ENCODE assay signal across 10 cellular contexts in the genomic region with DNA sequence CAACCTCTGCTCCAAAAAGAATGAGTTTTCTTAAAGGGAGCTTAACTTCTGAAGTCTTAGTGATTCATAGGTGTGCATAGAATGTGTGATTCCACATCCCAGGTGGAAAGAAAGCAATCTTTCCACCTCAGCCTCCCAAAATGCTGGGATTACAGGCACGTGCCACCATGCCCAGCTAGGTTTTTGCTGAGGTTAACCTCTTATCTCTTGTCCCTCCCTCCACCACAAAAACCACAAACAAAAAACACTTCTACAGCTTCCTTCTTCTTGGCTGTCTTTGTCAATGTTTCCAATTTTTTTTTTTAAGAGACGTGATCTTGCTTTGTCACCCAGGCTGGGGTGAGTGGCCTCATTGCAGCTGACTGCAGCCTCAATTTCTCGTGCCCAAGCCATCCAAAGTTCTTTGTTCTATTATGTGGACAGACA. TPM values are rescaled to one million over a fixed set of nuclear protein-coding genes. Genes with fewer than 3 reads are reported as not detected.
DNase-seq lines count a peak whose midpoint lies in the region; ATAC-seq, FAIRE-seq and TF ChIP-seq lines count a peak whose summit lies in the region.
"Had no signal": no experiment of that assay in that cellular context is flagged by ENCODE, and none has a peak within 500 bp of the region (broad histone marks: within the 10 kb centered on the region; RNA-seq: fewer than 3 reads in every experiment).

No MANE protein-coding gene starts in this region.

- peak overlapping the region; percentile 13 for H3K27ac Mint-ChIP-seq in activated CD4-positive, alpha-beta memory T cell treated with anti-CD3 and anti-CD28 coated beads, Interleukin-2, amount 10 ng/mL, durations not matched to agents 7 days and 5 days
- H3K27ac Mint-ChIP-seq in osteocyte (ENCODE audit: unreplicated experiment), result no peak overlapping the region

- H3K79me2 ChIP-seq in DOHH2 (ENCODE audit: control insufficient read depth, low read length), result no peaks in the 10 kb centered on the region
- no peaks in the 10 kb centered on the region for H3K79me2 ChIP-seq in HepG2 (ENCODE audit: insufficient read depth, low read length)

- peaks cover 12% of the 10 kb centered on the region for H3K4me1 ChIP-seq in DOHH2 (ENCODE audit: control insufficient read depth, low read length)
- H3K4me1 ChIP-seq in HepG2 (ENCODE audit: insufficient read depth, low read length), result no peaks in the 10 kb centered on the region
- H3K4me1 ChIP-seq in suprapubic skin, result peaks cover 3% of the 10 kb centered on the region

- TF ChIP-seq EP300 in HepG2 (IDR thresholded peaks at IDR 0.05; ENCODE audit: low read depth in 2 of 2, low read length in 2 of 2) (no peak), HepG2 (CRISPR knock-in tag; IDR thresholded peaks at IDR 0.05; ENCODE audit: borderline replicate concordance) (no peak), suprapubic skin (IDR thresholded peaks at IDR 0.05) (no peak)

- H3K9me3 ChIP-seq in DOHH2 (ENCODE audit: control insufficient read depth, insufficient read depth, low read length) (no peaks in the 10 kb centered on the region), HepG2 (ENCODE audit: low read length) (no peaks in the 10 kb centered on the region), suprapubic skin (no peaks in the 10 kb centered on the region)

- no peaks in the 10 kb centered on the region for H3K9me2 ChIP-seq in DOHH2 (replicated peaks; ENCODE audit: control insufficient read depth, low read length)

- no TSS peak for BruUV-seq in HepG2 (replicated peaks; lab: Mats Ljungman, UMichigan)

- no peaks in the 10 kb centered on the region for H3K27me3 Mint-ChIP-seq in activated CD4-positive, alpha-beta memory T cell treated with anti-CD3 and anti-CD28 coated beads, Interleukin-2, amount 10 ng/mL, durations not matched to agents 7 days and 5 days
- no peaks in the 10 kb centered on the region for H3K27me3 Mint-ChIP-seq in osteocyte (ENCODE audit: unreplicated experiment)

- TF ChIP-seq POLR2A in NB4 (IDR thresholded peaks at IDR 0.05; ENCODE audit: extremely low read depth, insufficient read length) (no peak), HepG2 (IDR thresholded peaks at IDR 0.05; ENCODE audit: insufficient read depth in 1 of 2, low read depth in 2 of 2, low read length in 2 of 2) (no peak), suprapubic skin (IDR thresholded peaks at IDR 0.05) (no peak)

- no peak for TF ChIP-seq RAD21 in HepG2 (CRISPR knock-in tag; IDR thresholded peaks at IDR 0.05)

- H3K9me3 Mint-ChIP-seq in activated CD4-positive, alpha-beta memory T cell treated with anti-CD3 and anti-CD28 coated beads, Interleukin-2, amount 10 ng/mL, durations not matched to agents 7 days and 5 days, result no peaks in the 10 kb centered on the region
- H3K9me3 Mint-ChIP-seq in osteocyte (ENCODE audit: unreplicated experiment), result no peaks in the 10 kb centered on the region

- peaks cover 16% of the 10 kb centered on the region for H3K36me3 Mint-ChIP-seq in activated CD4-positive, alpha-beta memory T cell treated with anti-CD3 and anti-CD28 coated beads, Interleukin-2, amount 10 ng/mL, durations not matched to agents 7 days and 5 days (ENCODE audit: low read depth)
- peaks cover 14% of the 10 kb centered on the region for H3K36me3 Mint-ChIP-seq in osteocyte (ENCODE audit: unreplicated experiment)

- DNase-seq in NB4 (ENCODE audit: low read depth), result peak; percentile 94
- DNase-seq in activated CD4-positive, alpha-beta memory T cell treated with anti-CD3 and anti-CD28 coated beads, Interleukin-2, amount 10 ng/mL, durations not matched to agents 7 days and 5 days, result peak; percentile 30
- no peak for DNase-seq in HepG2 (ENCODE audit: low spot score)
- no peak for DNase-seq in osteocyte (ENCODE audit: extremely low spot score, unreplicated experiment)
- DNase-seq in suprapubic skin (ENCODE audit: low spot score in 2 of 2), result no peak
- no peak for DNase-seq in effector CD4-positive, alpha-beta T cell
- DNase-seq: NCI-H226 had no signal

- no peak overlapping the region for H3K4me3 ChIP-seq in DOHH2 (ENCODE audit: low read length)
- H3K4me3 ChIP-seq in NB4 (ENCODE audit: low read depth, low read length), result no peak overlapping the region
- no peak overlapping the region for H3K4me3 ChIP-seq in HepG2 (replicated peaks in 1 of 3; ENCODE audit: insufficient read depth in 1 of 3, low read depth in 2 of 3, low read length in 3 of 3)
- H3K4me3 ChIP-seq in suprapubic skin, result no peak overlapping the region

- no peaks in the 10 kb centered on the region for H3K27me3 ChIP-seq in DOHH2 (ENCODE audit: control insufficient read depth, low read length)
- no peaks in the 10 kb centered on the region for H3K27me3 ChIP-seq in HepG2 (ENCODE audit: control insufficient read depth in 1 of 2, insufficient read depth in 2 of 2, low read length in 2 of 2)
- no peaks in the 10 kb centered on the region for H3K27me3 ChIP-seq in suprapubic skin

- WGBS in HepG2 (ENCODE audit: low lambda C conversion rate), result 94% methylated on average over 3 of the region's 3 CpGs
- WGBS in suprapubic skin, result 54% methylated on average over 3 of the region's 3 CpGs

- H2AFZ ChIP-seq in HepG2 (ENCODE audit: low read length), result no peak overlapping the region

- FAIRE-seq in HepG2 (lab: Jason Lieb, UNC), result no peak
- FAIRE-seq: bronchial epithelial cell had no signal

- H4K20me1 ChIP-seq in DOHH2 (ENCODE audit: control insufficient read depth, insufficient read depth, low read depth, low read length) (no peaks in the 10 kb centered on the region), HepG2 (ENCODE audit: insufficient read depth, low read length) (no peaks in the 10 kb centered on the region)

- no peak overlapping the region for H3K27ac ChIP-seq in DOHH2 (ENCODE audit: low read depth, low read length)
- H3K27ac ChIP-seq in HepG2 (ENCODE audit: extremely low read length, insufficient read depth, low read length), result no peak overlapping the region
- no peak overlapping the region for H3K27ac ChIP-seq in suprapubic skin

- no peak for ATAC-seq in HepG2
- ATAC-seq in SK-N-SH treated with all-trans-retinoic acid at 6 μM for 48 hours, result no peak

- H3K4me2 ChIP-seq in DOHH2 (ENCODE audit: low read length) (peak overlapping the region; percentile 3; the same call in 1 of the 2 replicates), HepG2 (ENCODE audit: low read depth, low read length) (no peak overlapping the region)

- intact Hi-C loops in HepG2 (cut with micrococcal nuclease; ENCODE audit: unreplicated experiment), result no loop called here

- peaks cover 19% of the 10 kb centered on the region for H3K4me1 Mint-ChIP-seq in activated CD4-positive, alpha-beta memory T cell treated with anti-CD3 and anti-CD28 coated beads, Interleukin-2, amount 10 ng/mL, durations not matched to agents 7 days and 5 days
- no peaks in the 10 kb centered on the region for H3K4me1 Mint-ChIP-seq in osteocyte (ENCODE audit: unreplicated experiment)

- CTCF ChIA-PET in activated CD4-positive, alpha-beta memory T cell treated with anti-CD3 and anti-CD28 coated beads, Interleukin-2, amount 10 ng/mL, durations not matched to agents 7 days and 5 days (lab: Charles Lee), result interaction anchor here (0.9 to 1.4 kb wide), 2 partner anchors 9 to 16 kb away, joined by 3 to 8 read pairs; no protein-coding TSS in a partner anchor
- CTCF ChIA-PET in HepG2 (lab: Yijun Ruan, JAX; ENCODE audit: low intra/inter-chr PET ratio, low total read pairs), result no interaction called here

- H3K4me3 Mint-ChIP-seq in activated CD4-positive, alpha-beta memory T cell treated with anti-CD3 and anti-CD28 coated beads, Interleukin-2, amount 10 ng/mL, durations not matched to agents 7 days and 5 days, result no peak overlapping the region
- no peak overlapping the region for H3K4me3 Mint-ChIP-seq in osteocyte (ENCODE audit: unreplicated experiment)

- in situ Hi-C loops in HepG2 (cut with HindIII; ENCODE audit: extremely low pct_ligation_motif_present, low pct_unique_long_range_greater_than_20kb), result no loop called here

- peaks cover 5% of the 10 kb centered on the region; the same call in 1 of the 2 replicates for H3F3A ChIP-seq in DOHH2 (ENCODE audit: control insufficient read depth, insufficient read depth)

- H3K36me3 ChIP-seq in DOHH2 (ENCODE audit: control insufficient read depth, low read length), result peaks cover 23% of the 10 kb centered on the region
- H3K36me3 ChIP-seq in HepG2 (replicated peaks in 1 of 2; ENCODE audit: control insufficient read depth in 1 of 2, insufficient read depth in 2 of 2, low read length in 2 of 2), result peaks cover 11 to 33% of the 10 kb centered on the region in 2 experiments
- H3K36me3 ChIP-seq in suprapubic skin, result peaks cover 28% of the 10 kb centered on the region

- TF ChIP-seq CTCF in DOHH2 (IDR thresholded peaks at IDR 0.05; ENCODE audit: low read depth, low read length, poor library complexity, severe bottlenecking), result no peak
- TF ChIP-seq CTCF in NB4 (IDR thresholded peaks at IDR 0.05; ENCODE audit: low read depth, low read length), result no peak
- TF ChIP-seq CTCF in HepG2 (CRISPR knock-in tag; IDR thresholded peaks at IDR 0.05), result no peak
- TF ChIP-seq CTCF in osteocyte (IDR thresholded peaks at IDR 0.05), result no peak
- no peak for TF ChIP-seq CTCF in suprapubic skin (IDR thresholded peaks at IDR 0.05)

- POLR2A ChIA-PET in activated CD4-positive, alpha-beta memory T cell treated with anti-CD3 and anti-CD28 coated beads, Interleukin-2, amount 10 ng/mL, durations not matched to agents 7 days and 5 days (lab: Charles Lee), result interaction anchor here (3.4 kb wide), 1 partner anchor 9 kb away, joined by 39 read pairs; a partner anchor contains a TSS
- POLR2A ChIA-PET in HepG2 (lab: Yijun Ruan, JAX), result interaction anchor here (2.4 kb wide), 1 partner anchor 8 kb away, joined by 16 read pairs; a partner anchor contains a TSS

- no peak overlapping the region for H3K9ac ChIP-seq in HepG2 (ENCODE audit: insufficient read depth, low read depth, low read length)

RNA-seq across cellular contexts. Expression of a gene that starts 8.1 kb away (rescaled TPM):
- 10 to 100 TPM; 65.6 to 67.8 TPM for total RNA-seq in activated CD4-positive, alpha-beta memory T cell treated with anti-CD3 and anti-CD28 coated beads, Interleukin-2, amount 10 ng/mL, durations not matched to agents 7 days and 5 days
- 258 and 449 TPM in 2 replicates for total RNA-seq in HepG2 (2016; rRNA removed; fragmentation: Illumina TruSeq; extraction: Trizol)
- 62.9 and 72.5 TPM in 2 replicates for total RNA-seq in HepG2 (2016; cell fraction: cytosol; rRNA removed; fragmentation: Illumina TruSeq; extraction: Trizol; ENCODE audit: low read depth)
- total RNA-seq in HepG2 (2016; cell fraction: insoluble cytoplasmic fraction; rRNA removed; fragmentation: Illumina TruSeq; extraction: Trizol), result 257 and 452 TPM in 2 replicates
- total RNA-seq in HepG2 (2016; cell fraction: membrane; rRNA removed; fragmentation: Illumina TruSeq; extraction: Trizol), result 96.6 and 104 TPM in 2 replicates
- total RNA-seq in HepG2 (2016; cell fraction: nucleus; rRNA removed; fragmentation: Illumina TruSeq; extraction: Trizol), result 167 and 185 TPM in 2 replicates
- polyA plus RNA-seq in HepG2 (2011; rRNA removed), result 37.1 and 56.9 TPM in 2 replicates
- polyA plus RNA-seq in HepG2 (2011; cell fraction: cytosol; rRNA removed), result 22.6 and 30.5 TPM in 2 replicates
- 24.7 and 24.9 TPM in 2 replicates for polyA plus RNA-seq in HepG2 (2011; cell fraction: nucleus; rRNA removed)
- 53.3 and 83.9 TPM in 2 replicates for polyA plus RNA-seq in HepG2 (2012)
- polyA plus RNA-seq in HepG2 (2016; cell fraction: cytosol; fragmentation: Illumina TruSeq; extraction: Trizol; ENCODE audit: low read depth), result 18.3 and 22.0 TPM in 2 replicates
- 363 and 386 TPM in 2 replicates for polyA plus RNA-seq in HepG2 (2016; cell fraction: insoluble cytoplasmic fraction; fragmentation: Illumina TruSeq; extraction: Trizol; ENCODE audit: low read depth)
- 45.2 and 49.9 TPM in 2 replicates for polyA plus RNA-seq in HepG2 (2016; cell fraction: membrane; fragmentation: Illumina TruSeq; extraction: Trizol; ENCODE audit: low read depth)
- polyA plus RNA-seq in HepG2 (2016; cell fraction: nucleus; fragmentation: Illumina TruSeq; extraction: Trizol; ENCODE audit: insufficient read depth, low read depth), result 162 and 172 TPM in 2 replicates
- polyA minus RNA-seq in HepG2 (2011; rRNA and poly(A)+ RNA removed; ENCODE audit: low replicate concordance), result 33.8 and 112 TPM in 2 replicates
- 46.4 and 54.2 TPM in 2 replicates for polyA minus RNA-seq in HepG2 (2011; cell fraction: cytosol; rRNA and poly(A)+ RNA removed)
- 58.6 and 66.2 TPM in 2 replicates for polyA minus RNA-seq in HepG2 (2011; cell fraction: nucleus; rRNA and poly(A)+ RNA removed)
- total RNA-seq in osteocyte, result 48.6 and 49.0 TPM in 2 replicates
- total RNA-seq in suprapubic skin, result 10 to 100 TPM; 38.4 to 47.0 (median 42.6) TPM

Comparison
In these comparisons a context has a peak if more than half of its experiments do, and no peak if none do; other contexts are left out.
1. DNase-seq: peak in NB4 (single experiment) and activated CD4-positive, alpha-beta memory T cell treated with anti-CD3 and anti-CD28 coated beads, Interleukin-2, amount 10 ng/mL, durations not matched to agents 7 days and 5 days (single experiment); none in HepG2 (single experiment), osteocyte (single experiment), suprapubic skin (0 of 2) and effector CD4-positive, alpha-beta T cell (single experiment).